Comparison of ENCODE assay signal across 34 cellular contexts in the genomic region with DNA sequence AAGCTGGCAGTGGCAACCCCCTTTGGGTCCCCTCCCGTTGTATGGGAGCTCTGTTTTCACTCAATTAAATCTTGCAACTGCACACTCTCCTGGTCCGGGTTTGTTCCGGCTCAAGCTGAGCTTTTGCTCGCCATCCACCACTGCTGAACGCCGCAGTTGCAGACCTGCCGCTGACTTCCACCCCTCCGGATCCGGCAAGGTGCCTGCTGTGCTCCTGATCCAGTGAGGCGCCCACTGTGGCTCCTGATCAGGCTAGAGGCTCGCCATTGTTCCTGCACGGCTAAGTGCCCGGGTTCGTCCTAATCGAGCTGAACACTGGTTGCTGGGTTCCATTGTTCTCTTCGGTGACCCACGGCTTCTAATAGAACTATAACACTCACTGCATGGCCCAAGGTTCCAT.
"Had no signal": no experiment of that assay in that cellular context is flagged by ENCODE, and none has a peak within 500 bp of the region (broad histone marks: within the 10 kb centered on the region; RNA-seq: fewer than 3 reads in every experiment).

No MANE protein-coding gene starts in this region.

- H3K4me1 ChIP-seq: adrenal gland, body of pancreas, breast epithelium had no signal

- H3K9me3 ChIP-seq: adrenal gland, body of pancreas, breast epithelium had no signal

- ATAC-seq: activated CD8-positive, alpha-beta T cell treated with anti-CD3 and anti-CD28 coated beads for 36 hours; activated naive CD4-positive, alpha-beta T cell treated with anti-CD3 and anti-CD28 coated beads, Interleukin-2, amount 50 U/mL, for 72 hours; activated T-cell treated with anti-CD3 and anti-CD28 coated beads, Interleukin-2, amount 50 U/mL, for 4 hours; activated T-cell treated with anti-CD3 and anti-CD28 coated beads, Interleukin-2, amount 50 U/mL, for 72 hours; activated T-helper 17 cell treated with anti-CD3 and anti-CD28 coated beads, Interleukin-2, amount 50 U/mL, for 72 hours; body of pancreas had no signal

- H3K27ac ChIP-seq: adrenal gland, body of pancreas, brain microvascular endothelial cell, breast epithelium, VCaP had no signal

- H3K36me3 ChIP-seq: adrenal gland, brain microvascular endothelial cell, breast epithelium had no signal

- H3K36me3 Mint-ChIP-seq: activated CD4-positive, alpha-beta memory T cell treated with anti-CD3 and anti-CD28 coated beads for 36 hours; activated naive CD4-positive, alpha-beta T cell treated with anti-CD3 and anti-CD28 coated beads, Interleukin-2, amount 50 U/mL, for 72 hours; activated naive CD8-positive, alpha-beta T cell treated with anti-CD3 and anti-CD28 coated beads for 36 hours had no signal

- H3K27me3 ChIP-seq: adrenal gland, body of pancreas, brain microvascular endothelial cell, breast epithelium had no signal

- H3K4me3 Mint-ChIP-seq: activated B cell treated with CpG ODN at 0.5 μM for 24 hours; activated CD4-positive, alpha-beta memory T cell treated with anti-CD3 and anti-CD28 coated beads for 36 hours; activated CD4-positive, alpha-beta T cell treated with anti-CD3 and anti-CD28 coated beads, Interleukin-2, amount 10 ng/mL, durations not matched to agents 24 days and 14 days; activated CD8-positive, alpha-beta T cell treated with anti-CD3 and anti-CD28 coated beads for 36 hours; activated naive CD4-positive, alpha-beta T cell treated with anti-CD3 and anti-CD28 coated beads for 36 hours; activated naive CD8-positive, alpha-beta T cell treated with anti-CD3 and anti-CD28 coated beads for 36 hours; activated T-cell treated with anti-CD3 and anti-CD28 coated beads, Interleukin-2, amount 50 U/mL, for 4 hours; activated T-cell treated with anti-CD3 and anti-CD28 coated beads, Interleukin-2, amount 50 U/mL, for 72 hours; activated T-helper 1 cell treated with anti-CD3 and anti-CD28 coated beads, Interleukin-12 subunit alpha, Interleukin-12 subunit beta, Interleukin-2, Interleukin-4 antibody, amounts not matched to agents 30 ng/mL and 10 ng/mL and 1 ng/mL, durations not matched to agents 14 hours and 24 hours and 36 hours; activated T-helper 17 cell treated with anti-CD3 and anti-CD28 coated beads, Interleukin-2, amount 50 U/mL, for 72 hours; T-helper 1 cell treated with Interleukin-12 subunit alpha and Interleukin-12 subunit beta and Interleukin-4 antibody, amounts not matched to agents 30 μg/mL and 1 μg/mL, for 36 hours; T-helper 2 cell treated with Interferon-gamma antibody and Interleukin-4, amounts not matched to agents 5 μg/mL and 100 μg/mL, for 36 hours had no signal

- H3K27me3 Mint-ChIP-seq: activated B cell treated with CpG ODN at 0.5 μM for 24 hours; activated CD4-positive, alpha-beta T cell treated with anti-CD3 and anti-CD28 coated beads, Interleukin-2, amount 10 ng/mL, durations not matched to agents 24 days and 14 days; activated CD8-positive, alpha-beta T cell treated with anti-CD3 and anti-CD28 coated beads for 36 hours had no signal

- H3K9me3 Mint-ChIP-seq: activated CD4-positive, alpha-beta memory T cell treated with anti-CD3 and anti-CD28 coated beads for 36 hours; activated CD8-positive, alpha-beta T cell treated with anti-CD3 and anti-CD28 coated beads for 36 hours; activated naive CD4-positive, alpha-beta T cell treated with anti-CD3 and anti-CD28 coated beads for 36 hours; activated naive CD8-positive, alpha-beta T cell treated with anti-CD3 and anti-CD28 coated beads for 36 hours; activated T-cell treated with anti-CD3 and anti-CD28 coated beads, Interleukin-2, amount 50 U/mL, for 4 hours; activated T-helper 1 cell treated with anti-CD3 and anti-CD28 coated beads, Interleukin-12 subunit alpha, Interleukin-12 subunit beta, Interleukin-2, Interleukin-4 antibody, amounts not matched to agents 30 ng/mL and 10 ng/mL and 1 ng/mL, durations not matched to agents 14 hours and 24 hours and 36 hours; activated T-helper 17 cell treated with anti-CD3 and anti-CD28 coated beads, Interleukin-2, amount 50 U/mL, for 72 hours; T-helper 1 cell treated with Interleukin-12 subunit alpha and Interleukin-12 subunit beta and Interleukin-4 antibody, amounts not matched to agents 30 μg/mL and 1 μg/mL, for 36 hours; T-helper 2 cell treated with Interferon-gamma antibody and Interleukin-4, amounts not matched to agents 5 μg/mL and 100 μg/mL, for 36 hours had no signal

- H3K4me3 ChIP-seq: adrenal gland, body of pancreas, breast epithelium had no signal

- DNase-seq: activated B cell treated with CpG ODN at 0.5 μM for 24 hours; activated CD4-positive, alpha-beta memory T cell treated with anti-CD3 and anti-CD28 coated beads for 36 hours; activated CD4-positive, alpha-beta T cell treated with anti-CD3 and anti-CD28 coated beads for 4 hours; activated CD4-positive, alpha-beta T cell treated with anti-CD3 and anti-CD28 coated beads, Interleukin-2, amount 10 ng/mL, durations not matched to agents 24 days and 14 days; activated CD4-positive, alpha-beta T cell treated with anti-CD3 and anti-CD28 coated beads, Interleukin-2, amount 50 U/mL, for 1 hour; activated CD4-positive, alpha-beta T cell treated with anti-CD3 and anti-CD28 coated beads, Interleukin-2, amount 50 U/mL, for 4 hours; activated CD4-positive, CD25-positive, alpha-beta regulatory T cell treated with anti-CD3 and anti-CD28 coated beads, Interleukin-2, amount 50 U/mL, for 72 hours; activated CD8-positive, alpha-beta memory T cell treated with anti-CD3 and anti-CD28 coated beads, Interleukin-2, amount 50 U/mL, for 4 hours; activated CD8-positive, alpha-beta T cell treated with anti-CD3 and anti-CD28 coated beads for 36 hours; activated effector memory CD4-positive, alpha-beta T cell treated with anti-CD3 and anti-CD28 coated beads, Interleukin-2, amount 50 U/mL, for 16 hours; activated gamma-delta T cell treated with Interleukin-2 at 50 U/mL for 16 hours; activated naive CD4-positive, alpha-beta T cell; activated naive CD4-positive, alpha-beta T cell treated with anti-CD3 and anti-CD28 coated beads for 36 hours; activated naive CD4-positive, alpha-beta T cell treated with anti-CD3 and anti-CD28 coated beads, Interleukin-2, amount 50 U/mL, for 16 hours; activated naive CD8-positive, alpha-beta T cell treated with anti-CD3 and anti-CD28 coated beads for 36 hours; activated T-cell treated with anti-CD3 and anti-CD28 coated beads for 4 hours; activated T-cell treated with anti-CD3 and anti-CD28 coated beads, Interleukin-2, amount 50 U/mL, for 1 hour; activated T-cell treated with anti-CD3 and anti-CD28 coated beads, Interleukin-2, amount 50 U/mL, for 4 hours; activated T-cell treated with anti-CD3 and anti-CD28 coated beads, Interleukin-2, amount 50 U/mL, for 72 hours; adrenal gland; amniotic stem cell; aorta; body of pancreas; brain microvascular endothelial cell; central memory CD4-positive, alpha-beta T cell; T-helper 2 cell; T-helper 9 cell had no signal

- H3K27ac Mint-ChIP-seq: activated B cell treated with CpG ODN at 0.5 μM for 24 hours; activated CD4-positive, alpha-beta memory T cell treated with anti-CD3 and anti-CD28 coated beads for 36 hours; activated CD4-positive, alpha-beta T cell treated with anti-CD3 and anti-CD28 coated beads, Interleukin-2, amount 10 ng/mL, durations not matched to agents 24 days and 14 days; activated CD8-positive, alpha-beta T cell treated with anti-CD3 and anti-CD28 coated beads for 36 hours; activated naive CD4-positive, alpha-beta T cell treated with anti-CD3 and anti-CD28 coated beads for 36 hours; activated naive CD4-positive, alpha-beta T cell treated with anti-CD3 and anti-CD28 coated beads, Interleukin-2, amount 50 U/mL, for 72 hours; activated naive CD8-positive, alpha-beta T cell treated with anti-CD3 and anti-CD28 coated beads for 36 hours; activated T-cell treated with anti-CD3 and anti-CD28 coated beads, Interleukin-2, amount 50 U/mL, for 72 hours; activated T-helper 1 cell treated with anti-CD3 and anti-CD28 coated beads, Interleukin-12 subunit alpha, Interleukin-12 subunit beta, Interleukin-2, Interleukin-4 antibody, amounts not matched to agents 30 ng/mL and 10 ng/mL and 1 ng/mL, durations not matched to agents 14 hours and 24 hours and 36 hours; activated T-helper 17 cell treated with anti-CD3 and anti-CD28 coated beads, Interleukin-2, amount 50 U/mL, for 72 hours; T-helper 1 cell treated with Interleukin-12 subunit alpha and Interleukin-12 subunit beta and Interleukin-4 antibody, amounts not matched to agents 30 μg/mL and 1 μg/mL, for 36 hours; T-helper 2 cell treated with Interferon-gamma antibody and Interleukin-4, amounts not matched to agents 5 μg/mL and 100 μg/mL, for 36 hours had no signal

- H3K4me1 Mint-ChIP-seq: activated B cell treated with CpG ODN at 0.5 μM for 24 hours; activated CD4-positive, alpha-beta T cell treated with anti-CD3 and anti-CD28 coated beads, Interleukin-2, amount 10 ng/mL, durations not matched to agents 24 days and 14 days; activated T-helper 17 cell treated with anti-CD3 and anti-CD28 coated beads, Interleukin-2, amount 50 U/mL, for 72 hours had no signal
